In genomic region chr11:12577746-12578644, GRCh38 we compare ENCODE assay signal across 20 cellular contexts.
A peak's percentile ranks its signal among the peaks of the same experiment; 100 is the strongest.
DNase-seq lines count a peak whose midpoint lies in the region; ATAC-seq, FAIRE-seq and TF ChIP-seq lines count a peak whose summit lies in the region.
"Had no signal": no experiment of that assay in that cellular context is flagged by ENCODE, and none has a peak within 500 bp of the region (broad histone marks: within the 10 kb centered on the region; RNA-seq: fewer than 3 reads in every experiment).

No MANE protein-coding gene starts in this region.

- H3K27me3 Mint-ChIP-seq in astrocyte (ENCODE audit: low read depth, unreplicated experiment), result no peaks in the 10 kb centered on the region
- peaks cover 5% of the 10 kb centered on the region for H3K27me3 Mint-ChIP-seq in neural crest cell (ENCODE audit: low read depth)
- H3K27me3 Mint-ChIP-seq: activated B cell treated with CpG ODN at 0.5 μM for 24 hours had no signal

- no peak for FAIRE-seq in astrocyte (lab: Jason Lieb, UNC)
- FAIRE-seq: GM12878, kidney had no signal

- H3K4me3 Mint-ChIP-seq in astrocyte (ENCODE audit: unreplicated experiment) (no peak overlapping the region), neural crest cell (no peak overlapping the region)
- H3K4me3 Mint-ChIP-seq: activated B cell treated with CpG ODN at 0.5 μM for 24 hours; dendritic cell treated with granulocyte-macrophage colony-stimulating factor and Interleukin-4, amounts not matched to agents 40 ng/mL and 50 ng/mL, for 4 days had no signal

- H3K79me2 ChIP-seq in astrocyte (ENCODE audit: insufficient read depth, low read length), result no peaks in the 10 kb centered on the region

- H3K4me1 Mint-ChIP-seq in astrocyte (ENCODE audit: low read depth, unreplicated experiment), result peaks cover 18% of the 10 kb centered on the region
- no peaks in the 10 kb centered on the region for H3K4me1 Mint-ChIP-seq in neural crest cell
- H3K4me1 Mint-ChIP-seq: activated B cell treated with CpG ODN at 0.5 μM for 24 hours had no signal

- DNase-seq in NCI-H226 (peak; percentile 34), astrocyte (ENCODE audit: low read depth) (peak; percentile 27), neural crest cell (ENCODE audit: low read depth, low spot score) (no peak), amygdala (lab: John Stamatoyannopoulos, UW) (no peak)
- DNase-seq: activated B cell treated with CpG ODN at 0.5 μM for 24 hours; esophagus squamous epithelium; head of caudate nucleus; kidney; NCI-H1105 treated with DMSO at 0.1 percent for 48 hours; stimulated activated CD4-positive, alpha-beta T cell treated with anti-CD3 and anti-CD28 coated beads, Interleukin-4, amount 100 ng/mL, for 1 hour; stimulated activated CD8-positive, alpha-beta memory T cell treated with anti-CD3 and anti-CD28 coated beads, Interleukin-4, amount 100 ng/mL, for 48 hours had no signal

- no peak for ATAC-seq in HG03039 (IDR thresholded peaks at IDR 0.05; ENCODE audit: unreplicated experiment)
- no peak for ATAC-seq in HG03469 (IDR thresholded peaks at IDR 0.05; ENCODE audit: unreplicated experiment)
- ATAC-seq: GM12878 had no signal

- H3K36me3 ChIP-seq in astrocyte (ENCODE audit: insufficient read depth, low read length), result no peaks in the 10 kb centered on the region
- H3K36me3 ChIP-seq: esophagus squamous epithelium, thoracic aorta had no signal

- H3K36me3 Mint-ChIP-seq in astrocyte (ENCODE audit: low read depth, unreplicated experiment) (no peaks in the 10 kb centered on the region), neural crest cell (ENCODE audit: low read depth) (no peaks in the 10 kb centered on the region)

- peaks cover 11% of the 10 kb centered on the region for H3K4me1 ChIP-seq in astrocyte (ENCODE audit: insufficient read depth, low read length)
- H3K4me1 ChIP-seq: esophagus squamous epithelium had no signal

- H3K9me3 Mint-ChIP-seq in astrocyte (ENCODE audit: unreplicated experiment), result no peaks in the 10 kb centered on the region
- peaks cover 2% of the 10 kb centered on the region for H3K9me3 Mint-ChIP-seq in neural crest cell
- H3K9me3 Mint-ChIP-seq: activated B cell treated with CpG ODN at 0.5 μM for 24 hours; activated T-helper 2 cell treated with anti-CD3 and anti-CD28 coated beads, Interferon-gamma antibody, Interleukin-2, Interleukin-4, amounts not matched to agents 10 μg/mL and 5 μg/mL and 100 μg/mL, durations not matched to agents 14 hours and 24 hours and 36 hours; dendritic cell treated with granulocyte-macrophage colony-stimulating factor and Interleukin-4, amounts not matched to agents 40 ng/mL and 50 ng/mL, for 4 days had no signal

- H3K9me3 ChIP-seq in astrocyte (ENCODE audit: insufficient read depth, low read depth, low read length), result no peaks in the 10 kb centered on the region
- H3K9me3 ChIP-seq: esophagus squamous epithelium, thoracic aorta had no signal

- H3K4me3 ChIP-seq in astrocyte (ENCODE audit: insufficient read depth, low read depth, low read length), result no peak overlapping the region
- H3K4me3 ChIP-seq: esophagus squamous epithelium, GM12878, thoracic aorta had no signal

- no peak overlapping the region for H2AFZ ChIP-seq in astrocyte (ENCODE audit: low read depth, low read length)

- H3K27me3 ChIP-seq in astrocyte (ENCODE audit: insufficient read depth, low read length), result no peaks in the 10 kb centered on the region
- H3K27me3 ChIP-seq: esophagus squamous epithelium had no signal

- TF ChIP-seq CTCF in GM12873 (IDR thresholded peaks at IDR 0.05; ENCODE audit: insufficient read depth, low read depth, low read length, missing control alignments), result peak; percentile 8
- TF ChIP-seq CTCF in astrocyte (IDR thresholded peaks at IDR 0.05; ENCODE audit: insufficient read depth, low read depth, low read length), result no peak
- peak; percentile 35 for TF ChIP-seq CTCF in neural crest cell (conservative IDR thresholded peaks at IDR 0.05)

- H4K20me1 ChIP-seq in astrocyte (ENCODE audit: insufficient read depth, low read length), result no peaks in the 10 kb centered on the region

- no peak overlapping the region for H3K27ac ChIP-seq in astrocyte (ENCODE audit: low read depth, low read length)
- H3K27ac ChIP-seq: C4-2B, esophagus squamous epithelium, KMS-11, thoracic aorta had no signal

- H3K27ac Mint-ChIP-seq in astrocyte (ENCODE audit: unreplicated experiment) (no peak overlapping the region), neural crest cell (ENCODE audit: unreplicated experiment) (no peak overlapping the region)
- H3K27ac Mint-ChIP-seq: activated B cell treated with CpG ODN at 0.5 μM for 24 hours; activated T-helper 2 cell treated with anti-CD3 and anti-CD28 coated beads, Interferon-gamma antibody, Interleukin-2, Interleukin-4, amounts not matched to agents 10 μg/mL and 5 μg/mL and 100 μg/mL, durations not matched to agents 14 hours and 24 hours and 36 hours; dendritic cell treated with granulocyte-macrophage colony-stimulating factor and Interleukin-4, amounts not matched to agents 40 ng/mL and 50 ng/mL, for 4 days had no signal

- no peak overlapping the region for H3K9ac ChIP-seq in astrocyte (ENCODE audit: low read length)
- H3K9ac ChIP-seq: KMS-11 had no signal

- H3K4me2 ChIP-seq in astrocyte (ENCODE audit: low read length), result no peak overlapping the region
- H3K4me2 ChIP-seq: KMS-11 had no signal

Comparison
In these comparisons a context has a peak if more than half of its experiments do, and no peak if none do; other contexts are left out.
1. DNase-seq: peak in NCI-H226 (single experiment) and astrocyte (single experiment); none in neural crest cell (single experiment) and amygdala (0 of 56).